ENCODE assay signal across 20 cellular contexts in the genomic region with DNA sequence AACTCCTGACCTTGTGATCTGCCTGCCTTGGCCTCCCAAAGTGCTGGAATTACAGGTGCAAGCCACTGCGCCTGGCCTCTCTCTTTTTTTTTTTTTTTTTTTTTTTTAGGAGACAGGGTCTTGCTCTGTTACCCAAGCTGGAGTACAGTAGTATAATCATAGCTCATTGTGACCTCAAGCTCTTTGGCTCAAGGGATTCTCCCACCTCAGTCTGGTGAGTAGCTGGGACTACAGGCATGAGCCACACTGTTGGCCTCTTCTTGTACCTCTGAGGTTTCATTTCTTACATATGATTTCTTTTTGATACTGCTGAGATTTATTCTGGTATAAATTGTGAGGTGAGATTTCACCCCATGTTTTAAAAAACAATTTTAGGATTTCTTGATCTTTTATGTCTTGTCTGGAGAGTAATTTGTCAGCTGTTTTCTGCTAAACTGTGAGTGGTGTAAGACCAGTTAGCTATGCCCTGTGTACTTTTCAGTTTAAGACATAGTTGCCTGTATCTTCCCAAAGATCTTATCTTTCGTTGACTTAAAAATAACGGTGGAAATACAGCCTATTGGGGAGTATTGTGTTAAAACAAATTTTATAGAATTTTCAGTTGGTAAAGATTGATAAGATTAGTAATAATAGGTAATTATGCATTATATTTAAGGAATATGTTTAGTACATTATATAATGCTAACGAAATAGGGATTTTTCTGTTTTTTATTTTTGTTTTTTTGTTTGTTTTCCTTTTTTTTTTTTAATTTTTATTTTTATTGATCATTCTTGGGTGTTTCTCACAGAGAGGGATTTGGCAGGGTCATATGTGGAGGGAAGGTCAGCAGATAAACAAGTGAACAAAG. TPM values are rescaled to one million over a fixed set of nuclear protein-coding genes. Genes with fewer than 3 reads are reported as not detected.
DNase-seq lines count a peak whose midpoint lies in the region; ATAC-seq, FAIRE-seq and TF ChIP-seq lines count a peak whose summit lies in the region.
"Had no signal": no experiment of that assay in that cellular context is flagged by ENCODE, and none has a peak within 500 bp of the region (broad histone marks: within the 10 kb centered on the region; RNA-seq: fewer than 3 reads in every experiment).

No MANE protein-coding gene starts in this region.

- ATAC-seq in IMR-90 (ENCODE audit: low read depth) (no peak), GM12878 (peak; percentile 42; the same call in 1 of the 3 replicates), HepG2 (peak; percentile 84), GM18909 (IDR thresholded peaks at IDR 0.05; ENCODE audit: poor library complexity, unreplicated experiment) (no peak)

- no peak overlapping the region for H4K91ac ChIP-seq in IMR-90 (ENCODE audit: insufficient read depth, low read depth, low read length)

- CTCF ChIA-PET in IMR-90 (lab: Yijun Ruan, JAX) (no interaction called here), GM12878 (lab: Yijun Ruan, JAX) (interaction anchor here (1.3 kb wide), 1 partner anchor 11 kb away, joined by 3 read pairs; no protein-coding TSS in a partner anchor), HepG2 (lab: Yijun Ruan, JAX; ENCODE audit: low intra/inter-chr PET ratio, low total read pairs) (no interaction called here)

- peaks cover 3% of the 10 kb centered on the region for H3K9me1 ChIP-seq in IMR-90 (ENCODE audit: insufficient read depth, low read length)

- no peak overlapping the region for H3K9ac ChIP-seq in IMR-90 (ENCODE audit: low read depth, low read length)
- H3K9ac ChIP-seq in GM12878 (ENCODE audit: control insufficient read depth, insufficient read depth, low read length): no peak overlapping the region
- no peak overlapping the region for H3K9ac ChIP-seq in HepG2 (ENCODE audit: insufficient read depth, low read depth, low read length)

- H3K23ac ChIP-seq in IMR-90 (ENCODE audit: low read depth, low read length): no peak overlapping the region

- H3K79me2 ChIP-seq in GM12878 (ENCODE audit: control insufficient read depth, insufficient read depth, low read length) (peaks cover 14% of the 10 kb centered on the region), HepG2 (ENCODE audit: insufficient read depth, low read length) (peaks cover 55% of the 10 kb centered on the region)

- FAIRE-seq in GM12878 (lab: Jason Lieb, UNC) (no peak), HepG2 (lab: Jason Lieb, UNC) (no peak)
- FAIRE-seq: endometrium had no signal

- no peak overlapping the region for H2AK5ac ChIP-seq in IMR-90 (ENCODE audit: low read depth, low read length)

- TF ChIP-seq CTCF in 22Rv1 (IDR thresholded peaks at IDR 0.05) (no peak), IMR-90 (conservative IDR thresholded peaks at IDR 0.05; ENCODE audit: low read depth, low read length) (no peak), GM12878 (IDR thresholded peaks at IDR 0.05 in 2 of 3, conservative IDR thresholded peaks at IDR 0.05 in 1 of 3; ENCODE audit: control insufficient read depth in 2 of 3, extremely low read depth in 1 of 3, insufficient read depth in 1 of 3, low read depth in 3 of 3, low read length in 3 of 3) (no peak), HepG2 (CRISPR knock-in tag; IDR thresholded peaks at IDR 0.05) (no peak)

- no peak overlapping the region for H3K18ac ChIP-seq in IMR-90 (ENCODE audit: low read depth, low read length)

- POLR2A ChIA-PET in IMR-90 (lab: Charles Lee; ENCODE audit: unreplicated experiment): no interaction called here
- POLR2A ChIA-PET in GM12878 (lab: Charles Lee): interaction anchor here (0.6 kb wide), 2 partner anchors 24 to 43 kb away, joined by 3 to 6 read pairs; no protein-coding TSS in a partner anchor
- POLR2A ChIA-PET in HepG2 (lab: Yijun Ruan, JAX): no interaction called here

- 0 out of 2 replicates have a peak overlapping the region, but pooled peaks have one; percentile 7 for H3K27ac ChIP-seq in 22Rv1
- H3K27ac ChIP-seq in IMR-90 (ENCODE audit: insufficient read depth, low read length): no peak overlapping the region
- H3K27ac ChIP-seq in GM12878 (ENCODE audit: control insufficient read depth, insufficient read depth): no peak overlapping the region
- peak overlapping the region; percentile 61 for H3K27ac ChIP-seq in HepG2 (ENCODE audit: extremely low read length, insufficient read depth, low read length)
- H3K27ac ChIP-seq: HL-60, stomach had no signal

- dilution Hi-C loops in IMR-90 (cut with HindIII; ENCODE audit: low sequenced_read_pairs, unreplicated experiment): no loop called here

- SMC1A ChIA-PET in GM12878 (lab: Charles Lee; ENCODE audit: uncharacterized antibody, unreplicated experiment): interaction anchor here (0.7 to 1.5 kb wide), 3 partner anchors 9 to 11 kb away, joined by 3 to 4 read pairs (median 4); no protein-coding TSS in a partner anchor

- no peak overlapping the region for H4K8ac ChIP-seq in IMR-90 (ENCODE audit: low read depth in 2 of 2, low read length in 2 of 2)

- TF ChIP-seq RAD21 in IMR-90 (IDR thresholded peaks at IDR 0.05; ENCODE audit: low read length): no peak
- no peak for TF ChIP-seq RAD21 in GM12878 (IDR thresholded peaks at IDR 0.05; ENCODE audit: insufficient read depth, low read depth, low read length)
- TF ChIP-seq RAD21 in HepG2 (CRISPR knock-in tag; IDR thresholded peaks at IDR 0.05): no peak

- RAD21 ChIA-PET in GM12878 (lab: Charles Lee; ENCODE audit: unreplicated experiment): interaction anchor here (0.7 to 1.5 kb wide), 2 partner anchors 11 to 143 kb away, joined by 3 to 4 read pairs; no protein-coding TSS in a partner anchor

- H2BK5ac ChIP-seq in IMR-90 (ENCODE audit: low read depth, low read length, poor library complexity, severe bottlenecking): no peak overlapping the region

- DNase-seq in IMR-90: peak; percentile 25
- DNase-seq in GM12878 (ENCODE audit: low read depth, low spot score): no peak
- DNase-seq in HepG2 (ENCODE audit: low spot score): no peak
- no peak for DNase-seq in amygdala (lab: John Stamatoyannopoulos, UW)
- no peak for DNase-seq in stimulated activated CD4-positive, alpha-beta T cell treated with anti-CD3 and anti-CD28 coated beads, Interleukin-4, amount 100 ng/mL, for 1 hour
- DNase-seq in DMS 273 (lab: John Stamatoyannopoulos, UW; ENCODE audit: unreplicated experiment): no peak
- DNase-seq: activated CD4-positive, alpha-beta T cell treated with anti-CD3 and anti-CD28 coated beads for 48 hours; amniotic stem cell; CD4-positive, CD25-positive, alpha-beta regulatory T cell; GOT3; KBM-7; left cardiac atrium; NCI-H1930; NCI-H510A; stimulated activated CD4-positive, alpha-beta T cell treated with anti-CD3 and anti-CD28 coated beads, Interleukin-2, amount 100 ng/mL, for 24 hours; stomach had no signal

- H3K4me3 ChIP-seq in IMR-90 (ENCODE audit: insufficient read depth, low read depth, low read length): no peak overlapping the region
- H3K4me3 ChIP-seq in GM12878: no peak overlapping the region
- H3K4me3 ChIP-seq in HepG2 (replicated peaks in 1 of 3; ENCODE audit: insufficient read depth in 1 of 3, low read depth in 2 of 3, low read length in 3 of 3): 0 out of 6 replicates have a peak overlapping the region, but pooled peaks of 1 of the 3 experiments have one; percentile 15
- H3K4me3 ChIP-seq: stomach had no signal

- no peak overlapping the region for H3K14ac ChIP-seq in IMR-90 (replicated peaks; ENCODE audit: low read depth, low read length)

- no peak overlapping the region for H3K4ac ChIP-seq in IMR-90 (ENCODE audit: low read depth, low read length)

- intact Hi-C loops in IMR-90 (cut with micrococcal nuclease) (no loop called here), GM12878 (cut with micrococcal nuclease; ENCODE audit: unreplicated experiment) (no loop called here), HepG2 (cut with micrococcal nuclease; ENCODE audit: unreplicated experiment) (no loop called here)

- H2BK120ac ChIP-seq in IMR-90 (ENCODE audit: low read depth, low read length): no peak overlapping the region

- in situ Hi-C loops in IMR-90 (cut with MboI; ENCODE audit: low sequenced_read_pairs) (no loop called here), GM12878 (cut with MboI) (no loop called here), HepG2 (cut with HindIII; ENCODE audit: extremely low pct_ligation_motif_present, low pct_unique_long_range_greater_than_20kb) (no loop called here)

- TF ChIP-seq EP300 in GM12878 (IDR thresholded peaks at IDR 0.05; ENCODE audit: borderline replicate concordance in 1 of 2, control insufficient read depth in 1 of 2, low read depth in 2 of 2, low read length in 2 of 2) (no peak), HepG2 (IDR thresholded peaks at IDR 0.05; ENCODE audit: low read depth in 2 of 2, low read length in 2 of 2) (no peak), HepG2 (CRISPR knock-in tag; IDR thresholded peaks at IDR 0.05; ENCODE audit: borderline replicate concordance) (no peak)

- H3K36me3 ChIP-seq in IMR-90 (ENCODE audit: control insufficient read depth, insufficient read depth, low read length) (no peaks in the 10 kb centered on the region), GM12878 (ENCODE audit: control insufficient read depth in 2 of 2, insufficient read depth in 2 of 2, low read length in 1 of 2) (peaks cover 0 to 5% of the 10 kb centered on the region in 2 experiments; a peak in 2 of 4 replicates), HepG2 (replicated peaks in 1 of 2; ENCODE audit: control insufficient read depth in 1 of 2, insufficient read depth in 2 of 2, low read length in 2 of 2) (0 out of 5 replicates have a peak, but pooled peaks cover 0 to 4% of the 10 kb centered on the region in 2 experiments)

- H3K9me3 ChIP-seq in IMR-90 (ENCODE audit: control insufficient read depth, insufficient read depth, low read length) (no peaks in the 10 kb centered on the region), GM12878 (replicated peaks; ENCODE audit: control insufficient read depth, insufficient read depth, low read length) (no peaks in the 10 kb centered on the region), HepG2 (ENCODE audit: low read length) (no peaks in the 10 kb centered on the region)
- H3K9me3 ChIP-seq: stomach had no signal

- H2AFZ ChIP-seq in IMR-90 (replicated peaks; ENCODE audit: low read length, poor library complexity) (no peak overlapping the region), GM12878 (ENCODE audit: control insufficient read depth, low read depth, low read length) (no peak overlapping the region), HepG2 (ENCODE audit: low read length) (no peak overlapping the region)

- peaks cover 12 to 36% of the 10 kb centered on the region in 2 experiments for H3K79me1 ChIP-seq in IMR-90 (ENCODE audit: low read depth in 1 of 2, low read length in 2 of 2)

- H2AK9ac ChIP-seq in IMR-90 (replicated peaks; ENCODE audit: low read depth, low read length, poor library complexity): no peak overlapping the region

- no TSS peak for BruUV-seq in IMR-90 (replicated peaks; lab: Mats Ljungman, UMichigan)
- TSS peak; percentile 15 for BruUV-seq in GM12878 (replicated peaks; lab: Mats Ljungman, UMichigan)
- no TSS peak for BruUV-seq in HepG2 (replicated peaks; lab: Mats Ljungman, UMichigan)

- WGBS in IMR-90 (ENCODE audit: extremely low coverage in 2 of 2, insufficient read length in 1 of 2), 2 experiments: no CpG with 5 or more reads among the region's 4 CpGs
- 94% methylated on average over 4 of the region's 4 CpGs for WGBS in GM12878 (ENCODE audit: insufficient coverage, insufficient replicate concordance, low lambda C conversion rate, missing lambda C conversion rate)
- 43% methylated on average over 4 of the region's 4 CpGs for WGBS in HepG2 (ENCODE audit: low lambda C conversion rate)

- no peak overlapping the region for H3K4me2 ChIP-seq in IMR-90 (ENCODE audit: low read depth, low read length)
- H3K4me2 ChIP-seq in GM12878 (ENCODE audit: control insufficient read depth, insufficient read depth): no peak overlapping the region
- H3K4me2 ChIP-seq in HepG2 (ENCODE audit: low read depth, low read length): peak overlapping the region; percentile 45; the same call in 1 of the 2 replicates

- H3K27me3 ChIP-seq in IMR-90 (ENCODE audit: control insufficient read depth, insufficient read depth, low read length): no peaks in the 10 kb centered on the region
- H3K27me3 ChIP-seq in GM12878 (replicated peaks in 1 of 2; ENCODE audit: control insufficient read depth in 2 of 2, insufficient read depth in 2 of 2, low read length in 1 of 2): no peaks in the 10 kb centered on the region
- H3K27me3 ChIP-seq in HepG2 (ENCODE audit: control insufficient read depth in 1 of 2, insufficient read depth in 2 of 2, low read length in 2 of 2): no peaks in the 10 kb centered on the region
- H3K27me3 ChIP-seq: stomach had no signal

- no peak overlapping the region for H3K56ac ChIP-seq in IMR-90 (ENCODE audit: extremely low read depth, insufficient read depth, low read length)

- no peak overlapping the region for H4K5ac ChIP-seq in IMR-90 (ENCODE audit: low read depth, low read length)

- H3K4me1 ChIP-seq in IMR-90 (ENCODE audit: control insufficient read depth, insufficient read depth, low read length) (no peaks in the 10 kb centered on the region), GM12878 (ENCODE audit: control insufficient read depth, insufficient read depth, low read length) (no peaks in the 10 kb centered on the region), HepG2 (ENCODE audit: insufficient read depth, low read length) (peaks cover 32% of the 10 kb centered on the region)

- no peak overlapping the region for H2BK15ac ChIP-seq in IMR-90 (ENCODE audit: low read depth, low read length)

- TF ChIP-seq POLR2A in IMR-90 (IDR thresholded peaks at IDR 0.05; ENCODE audit: low read depth, low read length) (no peak), GM12878 (IDR thresholded peaks at IDR 0.05; ENCODE audit: low read depth, low read length) (no peak), HepG2 (IDR thresholded peaks at IDR 0.05; ENCODE audit: insufficient read depth in 1 of 2, low read depth in 2 of 2, low read length in 2 of 2) (no peak)

- no peak overlapping the region for H2BK20ac ChIP-seq in IMR-90 (ENCODE audit: low read depth, low read length)

- H4K20me1 ChIP-seq in IMR-90 (ENCODE audit: insufficient read depth, low read length) (peaks cover 17% of the 10 kb centered on the region), GM12878 (ENCODE audit: control insufficient read depth, insufficient read depth) (no peaks in the 10 kb centered on the region), HepG2 (ENCODE audit: insufficient read depth, low read length) (0 out of 2 replicates have a peak, but pooled peaks cover 6% of the 10 kb centered on the region)

RNA-seq across cellular contexts. Expression of gene WDR20, which starts 31.7 kb away (rescaled TPM):
- total RNA-seq in IMR-90 (2012; rRNA removed) (27.4 and 28.1 TPM in 2 replicates), GM12878 (2014; rRNA removed) (14.6 and 17.5 TPM in 2 replicates), GM12878 (2014; rRNA removed; fragmentation: Illumina TruSeq; extraction: Trizol) (19.4 and 20.4 TPM in 2 replicates), GM12878 (2021) (22.7 and 25.7 TPM in 2 replicates), HepG2 (2016; rRNA removed; fragmentation: Illumina TruSeq; extraction: Trizol) (23.2 and 30.5 TPM in 2 replicates)
- polyA plus RNA-seq in IMR-90 (2012; rRNA removed) (18.7 and 20.3 TPM in 2 replicates), GM12878 (2011; rRNA removed) (17.0 and 18.1 TPM in 2 replicates), GM12878 (2014; fragmentation: Illumina TruSeq; extraction: Trizol) (18.7 and 19.1 TPM in 2 replicates), GM12878 (2014; fragmentation: Nextera tagmentation; extraction: Ambion mirVana) (10 to 100 TPM in 1 of 2 experiments, 1 to 10 TPM in 1; 9.1 to 13.7 TPM), GM12878 (2014; rRNA removed) (16.6 and 17.8 TPM in 2 replicates), GM12878 (2016; fragmentation: Nextera tagmentation; extraction: Ambion mirVana) (10 to 100 TPM; 24.0 to 25.9 TPM), HepG2 (2011; rRNA removed) (10.4 and 11.6 TPM in 2 replicates)
- 14.7 and 20.0 TPM in 2 replicates for polyA plus RNA-seq in IMR-90 (2012; cell fraction: cytosol; rRNA removed)
- 19.0 and 29.1 TPM in 2 replicates for polyA plus RNA-seq in IMR-90 (2012; cell fraction: nucleus; rRNA removed; ENCODE audit: low replicate concordance)
- 38.1 and 38.2 TPM in 2 replicates for total RNA-seq in GM12878 (2013; cell fraction: nucleolus; rRNA removed)
- polyA plus RNA-seq in GM12878 (2011; ENCODE audit: low read depth): 10.3 TPM
- polyA plus RNA-seq in GM12878 (2011; cell fraction: cytosol; rRNA removed): 12.8 and 14.7 TPM in 2 replicates
- 15.5 and 18.0 TPM in 2 replicates for polyA plus RNA-seq in GM12878 (2011; cell fraction: nucleus; rRNA removed)
- 10.9 and 14.6 TPM in 2 replicates for polyA plus RNA-seq in GM12878 (2012)
- 28.9 and 31.2 TPM in 2 replicates for polyA minus RNA-seq in GM12878 (2011; rRNA and poly(A)+ RNA removed)
- 9.2 and 11.7 TPM in 2 replicates for polyA minus RNA-seq in GM12878 (2011; cell fraction: cytosol; rRNA and poly(A)+ RNA removed)
- polyA minus RNA-seq in GM12878 (2011; cell fraction: nucleus; rRNA and poly(A)+ RNA removed): 17.2 and 28.2 TPM in 2 replicates
- total RNA-seq in HepG2 (2016; cell fraction: cytosol; rRNA removed; fragmentation: Illumina TruSeq; extraction: Trizol; ENCODE audit: low read depth): 24.1 and 25.7 TPM in 2 replicates
- total RNA-seq in HepG2 (2016; cell fraction: insoluble cytoplasmic fraction; rRNA removed; fragmentation: Illumina TruSeq; extraction: Trizol): 25.8 and 28.7 TPM in 2 replicates
- 29.7 and 34.1 TPM in 2 replicates for total RNA-seq in HepG2 (2016; cell fraction: membrane; rRNA removed; fragmentation: Illumina TruSeq; extraction: Trizol)
- 22.4 and 24.2 TPM in 2 replicates for total RNA-seq in HepG2 (2016; cell fraction: nucleus; rRNA removed; fragmentation: Illumina TruSeq; extraction: Trizol)
- polyA plus RNA-seq in HepG2 (2011; cell fraction: cytosol; rRNA removed): 9.4 and 10.2 TPM in 2 replicates
- 11.4 and 12.2 TPM in 2 replicates for polyA plus RNA-seq in HepG2 (2011; cell fraction: nucleus; rRNA removed)
- 10.7 and 12.8 TPM in 2 replicates for polyA plus RNA-seq in HepG2 (2012)
- polyA plus RNA-seq in HepG2 (2016; cell fraction: cytosol; fragmentation: Illumina TruSeq; extraction: Trizol; ENCODE audit: low read depth): 3.0 and 3.7 TPM in 2 replicates
- polyA plus RNA-seq in HepG2 (2016; cell fraction: insoluble cytoplasmic fraction; fragmentation: Illumina TruSeq; extraction: Trizol; ENCODE audit: low read depth): 25.3 and 26.3 TPM in 2 replicates
- polyA plus RNA-seq in HepG2 (2016; cell fraction: membrane; fragmentation: Illumina TruSeq; extraction: Trizol; ENCODE audit: low read depth): 7.5 and 8.4 TPM in 2 replicates
- 25.1 and 26.7 TPM in 2 replicates for polyA plus RNA-seq in HepG2 (2016; cell fraction: nucleus; fragmentation: Illumina TruSeq; extraction: Trizol; ENCODE audit: insufficient read depth, low read depth)
- 27.9 and 31.3 TPM in 2 replicates for polyA minus RNA-seq in HepG2 (2011; rRNA and poly(A)+ RNA removed; ENCODE audit: low replicate concordance)
- 14.9 and 18.5 TPM in 2 replicates for polyA minus RNA-seq in HepG2 (2011; cell fraction: cytosol; rRNA and poly(A)+ RNA removed)
- 27.6 and 29.8 TPM in 2 replicates for polyA minus RNA-seq in HepG2 (2011; cell fraction: nucleus; rRNA and poly(A)+ RNA removed)

Comparison
In these comparisons a context has a peak if more than half of its experiments do, and no peak if none do; other contexts are left out.
1. H3K27ac ChIP-seq: peak in 22Rv1 (single experiment) and HepG2 (single experiment); none in IMR-90 (single experiment) and GM12878 (single experiment).
2. ATAC-seq: peak in GM12878 (single experiment) and HepG2 (single experiment); none in IMR-90 (single experiment) and GM18909 (single experiment).